ENCODE assay signal across 16 cellular contexts in genomic region chrX:9871871-9872270, GRCh38.
"Had no signal": no experiment of that assay in that cellular context is flagged by ENCODE, and none has a peak within 500 bp of the region (broad histone marks: within the 10 kb centered on the region; RNA-seq: fewer than 3 reads in every experiment).

No MANE protein-coding gene starts in this region.

- FAIRE-seq: bronchial epithelial cell, frontal cortex, keratinocyte had no signal

- DNase-seq: activated CD4-positive, alpha-beta T cell treated with anti-CD3 and anti-CD28 coated beads, Interleukin-2, amount 10 ng/mL, durations not matched to agents 24 days and 14 days; activated CD8-positive, alpha-beta T cell treated with anti-CD3 and anti-CD28 coated beads for 36 hours; activated naive CD4-positive, alpha-beta T cell treated with anti-CD3 and anti-CD28 coated beads for 36 hours; activated naive CD8-positive, alpha-beta T cell treated with anti-CD3 and anti-CD28 coated beads, Interleukin-2, amount 50 U/mL, for 24 hours; activated T-cell treated with anti-CD3 and anti-CD28 coated beads, Interleukin-2, amount 50 U/mL, for 1 hour; effector memory CD4-positive, alpha-beta T cell; esophagus squamous epithelium; sigmoid colon; spleen; stimulated activated CD4-positive, alpha-beta T cell treated with anti-CD3 and anti-CD28 coated beads, Interleukin-4, amount 100 ng/mL, for 4 hours; testis had no signal

- H3K9me3 ChIP-seq: ascending aorta, esophagus squamous epithelium, sigmoid colon, spleen, testis had no signal

- H3K27me3 ChIP-seq: ascending aorta, esophagus squamous epithelium, sigmoid colon, testis had no signal

- H3K4me3 ChIP-seq: ascending aorta, esophagus squamous epithelium, lung, sigmoid colon, spleen, testis had no signal

- H3K4me1 ChIP-seq: ascending aorta, sigmoid colon, spleen, testis had no signal

- H3K36me3 ChIP-seq: ascending aorta, esophagus squamous epithelium, sigmoid colon, spleen had no signal

- H3K27ac ChIP-seq: ascending aorta, esophagus squamous epithelium, sigmoid colon, spleen, testis had no signal
